In genomic region chr11:114166389-114166788, GRCh38 we compare ENCODE assay signal across 11 cellular contexts.
A peak's percentile ranks its signal among the peaks of the same experiment; 100 is the strongest.
DNase-seq lines count a peak whose midpoint lies in the region; ATAC-seq, FAIRE-seq and TF ChIP-seq lines count a peak whose summit lies in the region.
"Had no signal": no experiment of that assay in that cellular context is flagged by ENCODE, and none has a peak within 500 bp of the region (broad histone marks: within the 10 kb centered on the region; RNA-seq: fewer than 3 reads in every experiment).

No MANE protein-coding gene starts in this region.

- CTCF ChIA-PET in naive thymus-derived CD4-positive, alpha-beta T cell (lab: Charles Lee): interaction anchor here (0.6 to 3.3 kb wide), 5 partner anchors 13 to 95 kb away, joined by 3 to 9 read pairs (median 3); no protein-coding TSS in a partner anchor

- peak overlapping the region; percentile 28 to 93 (median 81) for H3K27ac Mint-ChIP-seq in naive thymus-derived CD4-positive, alpha-beta T cell

- peaks cover 0 to 9% (median 0%) of the 10 kb centered on the region in 5 donors for H3K36me3 Mint-ChIP-seq in naive thymus-derived CD4-positive, alpha-beta T cell

- H3K36me3 ChIP-seq in heart left ventricle: no peaks in the 10 kb centered on the region
- no peaks in the 10 kb centered on the region for H3K36me3 ChIP-seq in body of pancreas (replicated peaks in 1 of 2; ENCODE audit: insufficient read depth in 1 of 2, low read depth in 2 of 2)
- H3K36me3 ChIP-seq in naive thymus-derived CD4-positive, alpha-beta T cell (ENCODE audit: control insufficient read depth in 2 of 3, insufficient read depth in 3 of 3, low read length in 3 of 3): no peaks in the 10 kb centered on the region
- H3K36me3 ChIP-seq: WERI-Rb-1 had no signal

- H3K9me3 ChIP-seq in heart left ventricle (no peaks in the 10 kb centered on the region), body of pancreas (no peaks in the 10 kb centered on the region)
- H3K9me3 ChIP-seq in naive thymus-derived CD4-positive, alpha-beta T cell (ENCODE audit: control insufficient read depth in 2 of 3, low read length in 3 of 3): no peaks in the 10 kb centered on the region

- ATAC-seq in heart left ventricle (no peak), left ventricle myocardium superior (no peak), body of pancreas (no peak)
- no peak for ATAC-seq in naive thymus-derived CD4-positive, alpha-beta T cell
- ATAC-seq: GM12878 had no signal

- peak; percentile 37 for FAIRE-seq in urothelium cell line (lab: Jason Lieb, UNC)
- FAIRE-seq: GM12878, H54 had no signal

- POLR2A ChIA-PET in naive thymus-derived CD4-positive, alpha-beta T cell (lab: Charles Lee): interaction anchor here (0.7 to 20.6 kb wide), 5 partner anchors 8 to 106 kb away, joined by 3 to 363 read pairs (median 5); no protein-coding TSS in a partner anchor

- H3K27ac ChIP-seq in heart left ventricle (peak overlapping the region; percentile 80 to 100 (median 98)), body of pancreas (peak overlapping the region; percentile 74 to 99 (median 95))
- no peak overlapping the region for H3K27ac ChIP-seq in naive thymus-derived CD4-positive, alpha-beta T cell (ENCODE audit: low read depth, low read length)
- H3K27ac ChIP-seq: WERI-Rb-1 had no signal

- intact Hi-C loops in heart left ventricle (cut with DNase I) (loop anchor here in 1 of 10 donors (5.0 kb wide), 1 partner anchor 104 kb away; no protein-coding TSS in a partner anchor), left ventricle myocardium superior (cut with micrococcal nuclease) (no loop called here), body of pancreas (cut with DNase I) (no loop called here)
- intact Hi-C loops in naive thymus-derived CD4-positive, alpha-beta T cell (cut with micrococcal nuclease): loop anchor here in 1 of 2 donors (10.0 kb wide), 1 partner anchor 392 kb away; the partner anchor contains the start of genes CLDN25 and ZW10

- H3K9me3 Mint-ChIP-seq in naive thymus-derived CD4-positive, alpha-beta T cell: no peaks in the 10 kb centered on the region

- peaks cover 70 to 100% (median 97%) of the 10 kb centered on the region in 7 donors for H3K4me1 Mint-ChIP-seq in naive thymus-derived CD4-positive, alpha-beta T cell

- DNase-seq in heart left ventricle (no peak), left ventricle myocardium superior (no peak), body of pancreas (no peak), urothelium cell line (ENCODE audit: low spot score) (no peak), AG08396 (ENCODE audit: low spot score) (no peak), cerebellar nuclear complex (lab: John Stamatoyannopoulos, UW) (no peak)
- DNase-seq in naive thymus-derived CD4-positive, alpha-beta T cell: no peak
- no peak for DNase-seq in stimulated activated CD4-positive, alpha-beta T cell treated with anti-CD3 and anti-CD28 coated beads, Interleukin-4, amount 100 ng/mL, for 24 hours
- DNase-seq: WERI-Rb-1 had no signal

- H3K27me3 ChIP-seq in heart left ventricle (no peaks in the 10 kb centered on the region), body of pancreas (no peaks in the 10 kb centered on the region)
- H3K27me3 ChIP-seq in naive thymus-derived CD4-positive, alpha-beta T cell (ENCODE audit: control insufficient read depth in 2 of 2, insufficient read depth in 2 of 2, low read length in 2 of 2): no peaks in the 10 kb centered on the region

- peak overlapping the region; percentile 46 to 80 (median 69) for H3K4me3 Mint-ChIP-seq in naive thymus-derived CD4-positive, alpha-beta T cell

- H3K4me3 ChIP-seq in heart left ventricle (no peak overlapping the region), body of pancreas (no peak overlapping the region)
- H3K4me3 ChIP-seq in naive thymus-derived CD4-positive, alpha-beta T cell (ENCODE audit: low read length): no peak overlapping the region
- H3K4me3 ChIP-seq: GM12878 had no signal

- 55 to 75% (median 63%) methylated on average over 4 of the region's 4 CpGs for WGBS in heart left ventricle, 4 donors
- 90 to 93% methylated on average over 4 of the region's 4 CpGs for WGBS in body of pancreas, 2 donors

- no peak for TF ChIP-seq CTCF in heart left ventricle (IDR thresholded peaks at IDR 0.05)
- no peak for TF ChIP-seq CTCF in body of pancreas (IDR thresholded peaks at IDR 0.05)

- H3K4me1 ChIP-seq in heart left ventricle (peaks cover 68 to 100% (median 94%) of the 10 kb centered on the region in 12 donors), body of pancreas (peaks cover 97% of the 10 kb centered on the region)
- peaks cover 55 to 88% of the 10 kb centered on the region in 2 donors for H3K4me1 ChIP-seq in naive thymus-derived CD4-positive, alpha-beta T cell (ENCODE audit: control insufficient read depth in 2 of 2, insufficient read depth in 2 of 2, low read length in 2 of 2)

- no peaks in the 10 kb centered on the region for H3K27me3 Mint-ChIP-seq in naive thymus-derived CD4-positive, alpha-beta T cell

- no peak for TF ChIP-seq POLR2A in heart left ventricle (IDR thresholded peaks at IDR 0.05)
- no peak for TF ChIP-seq POLR2A in body of pancreas (IDR thresholded peaks at IDR 0.05)
